10 cellular contexts compared by ENCODE assay signal in the genomic region with DNA sequence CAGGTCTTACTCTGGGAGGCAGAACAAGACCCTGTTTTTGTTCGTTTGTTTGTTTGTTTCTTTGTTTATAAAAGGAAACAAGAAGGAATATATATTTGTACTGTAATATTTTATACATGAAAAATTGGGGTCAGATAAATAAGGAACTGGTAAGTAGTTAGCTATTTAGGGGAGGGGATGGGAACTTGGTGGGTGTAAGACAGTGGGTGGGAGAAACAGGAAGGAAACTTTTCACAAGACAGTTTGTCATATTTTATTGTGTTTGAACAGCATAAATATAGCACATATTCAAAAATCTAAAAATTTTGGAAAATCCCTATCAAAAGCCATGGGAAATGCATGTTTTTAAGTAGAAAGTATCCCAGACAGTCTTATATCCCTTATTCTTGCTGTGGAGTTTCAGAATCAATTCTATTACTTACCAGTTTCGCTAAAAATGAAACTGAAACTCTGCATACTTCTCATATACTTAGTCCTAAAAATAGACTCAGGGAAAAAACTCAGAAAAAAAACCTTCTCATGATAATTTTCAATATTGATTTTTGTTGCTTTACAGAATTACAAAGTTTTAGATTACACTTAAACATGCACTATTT. TPM values are rescaled to one million over a fixed set of nuclear protein-coding genes. Genes with fewer than 3 reads are reported as not detected.
A peak's percentile ranks its signal among the peaks of the same experiment; 100 is the strongest.
DNase-seq lines count a peak whose midpoint lies in the region; ATAC-seq and TF ChIP-seq lines count a peak whose summit lies in the region.
"Had no signal": no experiment of that assay in that cellular context is flagged by ENCODE, and none has a peak within 500 bp of the region (broad histone marks: within the 10 kb centered on the region; RNA-seq: fewer than 3 reads in every experiment).

No MANE protein-coding gene starts in this region.

- CTCF ChIA-PET in activated CD4-positive, alpha-beta T cell treated with anti-CD3 and anti-CD28 coated beads, Interleukin-2, amount 10 ng/mL, durations not matched to agents 7 days and 5 days (lab: Charles Lee) = interaction anchor here (2.2 to 2.3 kb wide), 2 partner anchors 8 to 21 kb away, joined by 6 read pairs; no protein-coding TSS in a partner anchor

- TF ChIP-seq CTCF in sigmoid colon (IDR thresholded peaks at IDR 0.05) = no peak

- peak; percentile 76 for ATAC-seq in HG03066 (IDR thresholded peaks at IDR 0.05; ENCODE audit: low read depth, unreplicated experiment)

- peak overlapping the region; percentile 48 for H3K4me3 Mint-ChIP-seq in activated CD4-positive, alpha-beta T cell treated with anti-CD3 and anti-CD28 coated beads, Interleukin-2, amount 10 ng/mL, durations not matched to agents 7 days and 5 days
- peak overlapping the region; percentile 17 for H3K4me3 Mint-ChIP-seq in activated T-helper 2 cell treated with anti-CD3 and anti-CD28 coated beads, Interferon-gamma antibody, Interleukin-2, Interleukin-4, amounts not matched to agents 10 μg/mL and 5 μg/mL and 100 μg/mL, durations not matched to agents 14 hours and 24 hours and 36 hours (ENCODE audit: low read depth)

- H3K27ac ChIP-seq in sigmoid colon = peak overlapping the region in 3 of 4 donors; percentile 2 to 36 (median 16)
- H3K27ac ChIP-seq: SK-N-MC had no signal

- no peak for DNase-seq in activated CD4-positive, alpha-beta T cell treated with anti-CD3 and anti-CD28 coated beads, Interleukin-2, amount 10 ng/mL, durations not matched to agents 7 days and 5 days
- DNase-seq in activated CD4-positive, alpha-beta T cell treated with anti-CD3 and anti-CD28 coated beads, Interleukin-2, amount 50 U/mL, for 4 hours = no peak
- DNase-seq in activated T-helper 2 cell treated with anti-CD3 and anti-CD28 coated beads, Interferon-gamma antibody, Interleukin-2, Interleukin-4, amounts not matched to agents 10 μg/mL and 5 μg/mL and 100 μg/mL, durations not matched to agents 14 hours and 24 hours and 36 hours (ENCODE audit: low spot score) = no peak
- DNase-seq in sigmoid colon (no peak), erythroblast (lab: John Stamatoyannopoulos, UW) (no peak), amygdala (lab: John Stamatoyannopoulos, UW) (no peak)
- no peak for DNase-seq in activated effector memory CD4-positive, alpha-beta T cell treated with anti-CD3 and anti-CD28 coated beads, Interleukin-2, amount 50 U/mL, for 16 hours

- H3K27ac Mint-ChIP-seq in activated CD4-positive, alpha-beta T cell treated with anti-CD3 and anti-CD28 coated beads, Interleukin-2, amount 10 ng/mL, durations not matched to agents 7 days and 5 days = peak overlapping the region; percentile 68
- H3K27ac Mint-ChIP-seq in activated T-helper 2 cell treated with anti-CD3 and anti-CD28 coated beads, Interferon-gamma antibody, Interleukin-2, Interleukin-4, amounts not matched to agents 10 μg/mL and 5 μg/mL and 100 μg/mL, durations not matched to agents 14 hours and 24 hours and 36 hours = no peak overlapping the region

- POLR2A ChIA-PET in activated CD4-positive, alpha-beta T cell treated with anti-CD3 and anti-CD28 coated beads, Interleukin-2, amount 10 ng/mL, durations not matched to agents 7 days and 5 days (lab: Charles Lee) = no interaction called here

- intact Hi-C loops in activated T-helper 2 cell treated with anti-CD3 and anti-CD28 coated beads, Interferon-gamma antibody, Interleukin-2, Interleukin-4, amounts not matched to agents 10 μg/mL and 5 μg/mL and 100 μg/mL, durations not matched to agents 14 hours and 24 hours and 36 hours (cut with micrococcal nuclease) = loop anchor here (1.0 to 5.0 kb wide), 5 partner anchors 11 to 333 kb away; no protein-coding TSS in a partner anchor
- intact Hi-C loops in sigmoid colon (cut with DNase I) = no loop called here

- H3K4me3 ChIP-seq in sigmoid colon = peak overlapping the region in 2 of 4 donors; percentile 12 to 13
- H3K4me3 ChIP-seq: SK-N-MC had no signal

- no peaks in the 10 kb centered on the region for H3K9me3 ChIP-seq in sigmoid colon

- H3K27me3 ChIP-seq in sigmoid colon = no peaks in the 10 kb centered on the region

- no peaks in the 10 kb centered on the region for H3K36me3 ChIP-seq in sigmoid colon

- H3K4me1 Mint-ChIP-seq in activated CD4-positive, alpha-beta T cell treated with anti-CD3 and anti-CD28 coated beads, Interleukin-2, amount 10 ng/mL, durations not matched to agents 7 days and 5 days = peaks cover 43% of the 10 kb centered on the region
- peaks cover 34% of the 10 kb centered on the region for H3K4me1 Mint-ChIP-seq in activated T-helper 2 cell treated with anti-CD3 and anti-CD28 coated beads, Interferon-gamma antibody, Interleukin-2, Interleukin-4, amounts not matched to agents 10 μg/mL and 5 μg/mL and 100 μg/mL, durations not matched to agents 14 hours and 24 hours and 36 hours (ENCODE audit: low read depth)

- H3K27me3 Mint-ChIP-seq in activated CD4-positive, alpha-beta T cell treated with anti-CD3 and anti-CD28 coated beads, Interleukin-2, amount 10 ng/mL, durations not matched to agents 7 days and 5 days = peaks cover 2% of the 10 kb centered on the region
- H3K27me3 Mint-ChIP-seq in activated T-helper 2 cell treated with anti-CD3 and anti-CD28 coated beads, Interferon-gamma antibody, Interleukin-2, Interleukin-4, amounts not matched to agents 10 μg/mL and 5 μg/mL and 100 μg/mL, durations not matched to agents 14 hours and 24 hours and 36 hours (ENCODE audit: low read depth) = peaks cover 21% of the 10 kb centered on the region

- peaks cover 15% of the 10 kb centered on the region for H3K9me3 Mint-ChIP-seq in activated CD4-positive, alpha-beta T cell treated with anti-CD3 and anti-CD28 coated beads, Interleukin-2, amount 10 ng/mL, durations not matched to agents 7 days and 5 days
- H3K9me3 Mint-ChIP-seq in activated T-helper 2 cell treated with anti-CD3 and anti-CD28 coated beads, Interferon-gamma antibody, Interleukin-2, Interleukin-4, amounts not matched to agents 10 μg/mL and 5 μg/mL and 100 μg/mL, durations not matched to agents 14 hours and 24 hours and 36 hours = peaks cover 38% of the 10 kb centered on the region

- peaks cover 10% of the 10 kb centered on the region for H3K36me3 Mint-ChIP-seq in activated CD4-positive, alpha-beta T cell treated with anti-CD3 and anti-CD28 coated beads, Interleukin-2, amount 10 ng/mL, durations not matched to agents 7 days and 5 days (ENCODE audit: low read depth)
- H3K36me3 Mint-ChIP-seq in activated T-helper 2 cell treated with anti-CD3 and anti-CD28 coated beads, Interferon-gamma antibody, Interleukin-2, Interleukin-4, amounts not matched to agents 10 μg/mL and 5 μg/mL and 100 μg/mL, durations not matched to agents 14 hours and 24 hours and 36 hours (ENCODE audit: low read depth) = peaks cover 11% of the 10 kb centered on the region

- TF ChIP-seq POLR2A in sigmoid colon (IDR thresholded peaks at IDR 0.05) = no peak
- no peak for TF ChIP-seq POLR2A in erythroblast (IDR thresholded peaks at IDR 0.05; ENCODE audit: low read length)

- 8 to 10% methylated on average over 2 of the region's 2 CpGs for WGBS in sigmoid colon, 2 donors

- H3K4me1 ChIP-seq in sigmoid colon = no peaks in the 10 kb centered on the region

- no peak for TF ChIP-seq EP300 in sigmoid colon (IDR thresholded peaks at IDR 0.05)

RNA-seq across cellular contexts. Expression of gene RASGEF1B, which starts 22.3 kb away (rescaled TPM):
- total RNA-seq in activated CD4-positive, alpha-beta T cell treated with anti-CD3 and anti-CD28 coated beads, Interleukin-2, amount 10 ng/mL, durations not matched to agents 7 days and 5 days = 1 to 10 TPM; 2.7 TPM
- 0.39 and 0.55 TPM in 2 replicates for total RNA-seq in activated T-helper 2 cell treated with anti-CD3 and anti-CD28 coated beads, Interferon-gamma antibody, Interleukin-2, Interleukin-4, amounts not matched to agents 10 μg/mL and 5 μg/mL and 100 μg/mL, durations not matched to agents 14 hours and 24 hours and 36 hours
- total RNA-seq in sigmoid colon = 10 to 100 TPM in 3 of 4 donors, 1 to 10 TPM in 1; 5.0 to 12.1 (median 10.8) TPM
- 10 to 100 TPM in 1 of 3 donors, 1 to 10 TPM in 2; 6.0 to 10.6 (median 7.2) TPM for polyA plus RNA-seq in sigmoid colon
- polyA plus RNA-seq: BJ had no signal
